ENCODE assay signal across 29 cellular contexts in the genomic region with DNA sequence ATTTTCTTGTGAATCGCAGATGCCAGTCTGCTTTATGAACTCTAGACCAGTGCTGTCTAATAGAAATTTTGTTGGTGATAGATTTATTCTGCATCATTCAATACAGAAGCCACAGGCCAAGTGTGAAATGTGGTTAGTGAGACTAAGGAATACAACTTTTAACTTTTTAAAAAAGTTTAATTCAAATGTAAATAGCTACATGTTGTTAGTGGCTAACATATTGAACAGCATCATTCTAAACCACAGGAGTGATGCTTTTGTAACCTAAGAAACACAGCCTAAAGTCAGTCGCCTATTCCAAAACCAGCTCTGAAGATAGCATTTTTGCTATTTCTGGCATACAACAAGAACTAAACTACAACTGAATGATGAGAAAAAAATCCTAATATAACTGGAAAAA.
"Had no signal": no experiment of that assay in that cellular context is flagged by ENCODE, and none has a peak within 500 bp of the region (broad histone marks: within the 10 kb centered on the region; RNA-seq: fewer than 3 reads in every experiment).

No MANE protein-coding gene starts in this region.

- H3K27ac Mint-ChIP-seq: naive B cell; nephron; neural progenitor cell; progenitor cell of endocrine pancreas; stimulated activated memory B cell treated with anti-CD40 and anti-IgM and Interleukin-4, amounts not matched to agents 10 μg/mL and 1 μg/mL and 100 μg/mL, for 72 hours; stimulated activated naive CD8-positive, alpha-beta T cell treated with anti-CD3 and anti-CD28 coated beads, Interleukin-15, amount 100 ng/mL, for 72 hours; type B pancreatic cell had no signal

- H3K4me3 Mint-ChIP-seq: naive B cell; nephron; neural progenitor cell; stimulated activated memory B cell treated with anti-CD40 and anti-IgM and Interleukin-4, amounts not matched to agents 10 μg/mL and 1 μg/mL and 100 μg/mL, for 72 hours; stimulated activated naive CD8-positive, alpha-beta T cell treated with anti-CD3 and anti-CD28 coated beads, Interleukin-15, amount 100 ng/mL, for 72 hours; type B pancreatic cell had no signal

- H3K27ac ChIP-seq: neural progenitor cell, ovary, parathyroid adenoma, psoas muscle, right lobe of liver, sigmoid colon, suprapubic skin, testis, tibial artery, transverse colon, upper lobe of right lung, uterus had no signal

- H3K27me3 ChIP-seq: neural progenitor cell, ovary, right lobe of liver, sigmoid colon, suprapubic skin, testis, tibial artery, transverse colon, upper lobe of right lung, uterus had no signal

- ATAC-seq: psoas muscle; right cardiac atrium; right lobe of liver; stimulated activated memory B cell treated with anti-CD40 and anti-IgM and Interleukin-4, amounts not matched to agents 10 μg/mL and 1 μg/mL and 100 μg/mL, for 72 hours; stimulated activated naive CD8-positive, alpha-beta T cell treated with anti-CD3 and anti-CD28 coated beads, Interleukin-15, amount 100 ng/mL, for 72 hours; stimulated activated naive CD8-positive, alpha-beta T cell treated with anti-CD3 and anti-CD28 coated beads, Interleukin-15, Interleukin-2, amounts not matched to agents 100 U/mL and 50 U/mL, for 24 hours; upper lobe of right lung had no signal

- H3K27me3 Mint-ChIP-seq: stimulated activated memory B cell treated with anti-CD40 and anti-IgM and Interleukin-4, amounts not matched to agents 10 μg/mL and 1 μg/mL and 100 μg/mL, for 72 hours; stimulated activated naive CD8-positive, alpha-beta T cell treated with anti-CD3 and anti-CD28 coated beads, Interleukin-15, amount 100 ng/mL, for 72 hours had no signal

- H3K4me3 ChIP-seq: neural progenitor cell, ovary, psoas muscle, right lobe of liver, sigmoid colon, suprapubic skin, testis, tibial artery, transverse colon, upper lobe of right lung, uterus had no signal

- H3K9me3 Mint-ChIP-seq: neural progenitor cell; stimulated activated memory B cell treated with anti-CD40 and anti-IgM and Interleukin-4, amounts not matched to agents 10 μg/mL and 1 μg/mL and 100 μg/mL, for 72 hours; type B pancreatic cell had no signal

- H3K36me3 ChIP-seq: neural progenitor cell, ovary, right lobe of liver, sigmoid colon, suprapubic skin, tibial artery, transverse colon, upper lobe of right lung, uterus had no signal

- H3K79me2 ChIP-seq: parathyroid adenoma had no signal

- H3K4me1 ChIP-seq: neural progenitor cell, parathyroid adenoma, psoas muscle, right lobe of liver, sigmoid colon, suprapubic skin, testis, tibial artery, transverse colon, upper lobe of right lung, uterus had no signal

- H3K4me1 Mint-ChIP-seq: naive B cell; stimulated activated memory B cell treated with anti-CD40 and anti-IgM and Interleukin-4, amounts not matched to agents 10 μg/mL and 1 μg/mL and 100 μg/mL, for 72 hours; stimulated activated naive CD8-positive, alpha-beta T cell treated with anti-CD3 and anti-CD28 coated beads, Interleukin-15, amount 100 ng/mL, for 72 hours had no signal

- DNase-seq: naive B cell; occipital lobe; ovary; posterior cingulate gyrus; psoas muscle; right cardiac atrium; right lobe of liver; sigmoid colon; small intestine; stimulated activated CD4-positive, alpha-beta T cell treated with anti-CD3 and anti-CD28 coated beads, Interleukin-15, amount 100 ng/mL, for 24 hours; stimulated activated CD4-positive, alpha-beta T cell treated with anti-CD3 and anti-CD28 coated beads, Interleukin-2, amount 100 ng/mL, for 24 hours; stimulated activated CD4-positive, alpha-beta T cell treated with anti-CD3 and anti-CD28 coated beads, Interleukin-2, amount 100 ng/mL, for 48 hours; stimulated activated CD4-positive, alpha-beta T cell treated with anti-CD3 and anti-CD28 coated beads, Interleukin-4, amount 100 ng/mL, for 24 hours; stimulated activated naive CD4-positive, alpha-beta T cell; stimulated activated naive CD8-positive, alpha-beta T cell treated with anti-CD3 and anti-CD28 coated beads, Interleukin-15, amount 100 ng/mL, for 72 hours; stimulated activated naive CD8-positive, alpha-beta T cell treated with anti-CD3 and anti-CD28 coated beads, Interleukin-15, Interleukin-2, amounts not matched to agents 100 U/mL and 50 U/mL, for 24 hours; substantia nigra; testis; tibial artery; transverse colon; upper lobe of right lung; uterus had no signal

- H2AFZ ChIP-seq: parathyroid adenoma had no signal

- H3K4me2 ChIP-seq: neural progenitor cell had no signal

- H3K36me3 Mint-ChIP-seq: naive B cell; neural progenitor cell; stimulated activated memory B cell treated with anti-CD40 and anti-IgM and Interleukin-4, amounts not matched to agents 10 μg/mL and 1 μg/mL and 100 μg/mL, for 72 hours; type B pancreatic cell had no signal

- H3K9me3 ChIP-seq: ovary, psoas muscle, right lobe of liver, sigmoid colon, suprapubic skin, testis, tibial artery, transverse colon, upper lobe of right lung, uterus had no signal

- H3K9ac ChIP-seq: neural progenitor cell, parathyroid adenoma had no signal

- FAIRE-seq: small intestine had no signal
